14 cellular contexts compared by ENCODE assay signal in the genomic region with DNA sequence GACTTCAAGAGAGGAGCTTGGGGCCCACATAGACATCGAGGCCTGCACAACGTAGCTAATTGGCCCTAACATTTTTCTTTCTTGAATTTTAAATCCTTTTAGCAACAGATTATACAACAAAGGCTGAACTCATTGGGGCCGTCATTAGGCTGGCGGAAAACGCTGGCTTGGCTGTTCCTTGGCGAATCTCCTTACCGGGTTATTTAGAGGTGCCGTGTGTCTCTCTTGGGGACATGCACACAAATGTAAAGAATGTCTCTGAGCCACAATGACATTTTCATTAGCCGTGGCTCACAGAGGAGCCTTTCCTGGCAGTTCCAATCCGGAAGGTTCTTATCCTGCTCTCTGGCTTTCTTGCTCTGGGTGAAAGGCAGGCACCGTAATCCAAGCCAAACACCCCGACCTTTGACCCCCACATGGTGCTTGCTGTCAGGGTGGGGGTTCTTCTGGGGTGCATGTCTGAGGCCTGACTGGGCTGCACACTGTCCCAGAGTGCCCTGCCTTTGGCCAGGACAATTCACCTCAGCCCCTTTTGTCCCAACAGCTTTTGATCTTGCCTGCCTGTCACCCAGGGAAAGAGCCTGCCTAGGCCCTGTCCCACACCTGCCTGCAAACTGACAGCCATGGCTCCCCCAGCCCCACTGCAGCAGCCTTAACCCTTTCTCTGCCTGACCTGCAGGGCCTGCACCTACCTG. TPM values are rescaled to one million over a fixed set of nuclear protein-coding genes. Genes with fewer than 3 reads are reported as not detected.
"Had no signal": no experiment of that assay in that cellular context is flagged by ENCODE, and none has a peak within 500 bp of the region (broad histone marks: within the 10 kb centered on the region; RNA-seq: fewer than 3 reads in every experiment).

No MANE protein-coding gene starts in this region.

- H3K9me3 Mint-ChIP-seq: activated B cell treated with CpG ODN at 0.5 μM for 24 hours; activated naive CD8-positive, alpha-beta T cell treated with anti-CD3 and anti-CD28 coated beads, Interleukin-2, amount 10 ng/mL, durations not matched to agents 7 days and 5 days; activated T-cell treated with anti-CD3 and anti-CD28 coated beads, Interleukin-2, amount 50 U/mL, for 4 hours had no signal

- H3K27ac ChIP-seq: left lung, right atrium auricular region, upper lobe of left lung had no signal

- H3K36me3 ChIP-seq: left lung, right atrium auricular region, upper lobe of left lung had no signal

- DNase-seq: activated B cell treated with CpG ODN at 0.5 μM for 24 hours; activated effector memory CD4-positive, alpha-beta T cell treated with anti-CD3 and anti-CD28 coated beads, Interleukin-2, amount 50 U/mL, for 16 hours; activated naive CD8-positive, alpha-beta T cell treated with anti-CD3 and anti-CD28 coated beads, Interleukin-2, amount 10 ng/mL, durations not matched to agents 7 days and 5 days; activated T-cell treated with anti-CD3 and anti-CD28 coated beads, Interleukin-2, amount 50 U/mL, for 4 hours; anterior cingulate cortex; foreskin melanocyte; left lung; mesenchymal stem cell; stimulated activated CD4-positive, alpha-beta T cell treated with anti-CD3 and anti-CD28 coated beads, Interleukin-2, amount 100 ng/mL, for 24 hours; stimulated activated naive CD4-positive, alpha-beta T cell; T-helper 2 cell had no signal

- H3K9me3 ChIP-seq: right atrium auricular region had no signal

- H3K27ac Mint-ChIP-seq: activated B cell treated with CpG ODN at 0.5 μM for 24 hours; activated naive CD8-positive, alpha-beta T cell treated with anti-CD3 and anti-CD28 coated beads, Interleukin-2, amount 10 ng/mL, durations not matched to agents 7 days and 5 days had no signal

- H3K27me3 ChIP-seq: right atrium auricular region, upper lobe of left lung had no signal

- H3K4me1 Mint-ChIP-seq: activated B cell treated with CpG ODN at 0.5 μM for 24 hours; activated naive CD8-positive, alpha-beta T cell treated with anti-CD3 and anti-CD28 coated beads, Interleukin-2, amount 10 ng/mL, durations not matched to agents 7 days and 5 days had no signal

- H3K36me3 Mint-ChIP-seq: activated naive CD8-positive, alpha-beta T cell treated with anti-CD3 and anti-CD28 coated beads, Interleukin-2, amount 10 ng/mL, durations not matched to agents 7 days and 5 days had no signal

- H3K4me3 Mint-ChIP-seq: activated B cell treated with CpG ODN at 0.5 μM for 24 hours; activated naive CD8-positive, alpha-beta T cell treated with anti-CD3 and anti-CD28 coated beads, Interleukin-2, amount 10 ng/mL, durations not matched to agents 7 days and 5 days; activated T-cell treated with anti-CD3 and anti-CD28 coated beads, Interleukin-2, amount 50 U/mL, for 4 hours had no signal

- H3K4me1 ChIP-seq: left lung, right atrium auricular region, upper lobe of left lung had no signal

- H3K4me3 ChIP-seq: left lung, right atrium auricular region, upper lobe of left lung had no signal

- ATAC-seq: activated T-cell treated with anti-CD3 and anti-CD28 coated beads, Interleukin-2, amount 50 U/mL, for 4 hours; left lung had no signal

RNA-seq across cellular contexts. Expression of gene FGF3, which starts 9.2 kb away (rescaled TPM):
- total RNA-seq: activated B cell treated with CpG ODN at 0.5 μM for 24 hours; activated naive CD8-positive, alpha-beta T cell treated with anti-CD3 and anti-CD28 coated beads, Interleukin-2, amount 10 ng/mL, durations not matched to agents 7 days and 5 days; activated T-cell treated with anti-CD3 and anti-CD28 coated beads, Interleukin-2, amount 50 U/mL, for 4 hours; left lung; right atrium auricular region; upper lobe of left lung had no signal

RNA-seq across cellular contexts. Expression of gene FGF4, which starts 53.3 kb away (rescaled TPM):
- total RNA-seq: activated B cell treated with CpG ODN at 0.5 μM for 24 hours; activated naive CD8-positive, alpha-beta T cell treated with anti-CD3 and anti-CD28 coated beads, Interleukin-2, amount 10 ng/mL, durations not matched to agents 7 days and 5 days; activated T-cell treated with anti-CD3 and anti-CD28 coated beads, Interleukin-2, amount 50 U/mL, for 4 hours; left lung; right atrium auricular region; upper lobe of left lung had no signal
- polyA plus RNA-seq: neural cell had no signal
